ENCODE assay signal across 1 cellular context in genomic region chr4:37687175-37687525, GRCh38.
TF ChIP-seq lines count a peak whose summit lies in the region.

No MANE protein-coding gene starts in this region.

TF ChIP-seq in K562, 482 proteins besides CTCF, POLR2A, EP300 and RAD21 (continued from another document and continues in another):
- no peak for TF ChIP-seq PBX2 (CRISPR knock-in tag; IDR thresholded peaks at IDR 0.05; ENCODE audit: low read depth)
- TF ChIP-seq PBX2 (tag; conservative IDR thresholded peaks at IDR 0.05; ENCODE audit: low read depth), result 0 out of 2 replicates have a peak, but pooled peaks have one; percentile 16
- no peak for TF ChIP-seq PHF20 (IDR thresholded peaks at IDR 0.05; ENCODE audit: partially characterized antibody)
- no peak for TF ChIP-seq NCOA6 (IDR thresholded peaks at IDR 0.05)
- TF ChIP-seq GTF2A2 (tag; IDR thresholded peaks at IDR 0.05), result no peak
- TF ChIP-seq ZBTB11 (CRISPR knock-in tag; IDR thresholded peaks at IDR 0.05), result 0 out of 6 replicates have a peak, but pooled peaks of 1 of the 3 experiments have one; percentile 26
- TF ChIP-seq ZNF12 (CRISPR knock-in tag; IDR thresholded peaks at IDR 0.05), result no peak
- TF ChIP-seq FOSL1 (tag; conservative IDR thresholded peaks at IDR 0.05), result peak; percentile 51; the same call in 1 of the 2 replicates
- TF ChIP-seq ELF2 (CRISPR knock-in tag; IDR thresholded peaks at IDR 0.05), result no peak
- TF ChIP-seq RBM22 (IDR thresholded peaks at IDR 0.05; ENCODE audit: low read depth, low read length, poor library complexity, severe bottlenecking), result no peak
- TF ChIP-seq ZNF347 (CRISPR knock-in tag; IDR thresholded peaks at IDR 0.05; ENCODE audit: low read depth), result no peak
- no peak for TF ChIP-seq MCM2 (IDR thresholded peaks at IDR 0.05; ENCODE audit: low read depth)
- peak; percentile 75 for TF ChIP-seq GATA2 (CRISPR knock-in tag; IDR thresholded peaks at IDR 0.05)
- TF ChIP-seq LEF1 (IDR thresholded peaks at IDR 0.05), result no peak
- TF ChIP-seq PML (IDR thresholded peaks at IDR 0.05; ENCODE audit: low read length), result peak; percentile 65; the same call in 1 of the 2 replicates
- 0 out of 4 replicates have a peak, but pooled peaks of 1 of the 2 experiments have one; percentile 31 for TF ChIP-seq ARNT (IDR thresholded peaks at IDR 0.05)
- no peak for TF ChIP-seq MXD1 (CRISPR knock-in tag; IDR thresholded peaks at IDR 0.05; ENCODE audit: borderline replicate concordance, poor library complexity, severe bottlenecking)
- no peak for TF ChIP-seq NR2C2 (CRISPR knock-in tag; IDR thresholded peaks at IDR 0.05)
- peak; percentile 45; the same call in 1 of the 2 replicates for TF ChIP-seq NR2C2 (tag; IDR thresholded peaks at IDR 0.05)
- no peak for TF ChIP-seq HNRNPUL1 (IDR thresholded peaks at IDR 0.05; ENCODE audit: low read length)
- peak; percentile 93 for TF ChIP-seq TCF3 (CRISPR knock-in tag; IDR thresholded peaks at IDR 0.05)
- no peak for TF ChIP-seq SNAPC5 (CRISPR knock-in tag; IDR thresholded peaks at IDR 0.05)
- no peak for TF ChIP-seq ZNF76 (CRISPR knock-in tag; IDR thresholded peaks at IDR 0.05; ENCODE audit: borderline replicate concordance)
- no peak for TF ChIP-seq ZBTB5 (IDR thresholded peaks at IDR 0.05)
- TF ChIP-seq ETV5 (CRISPR knock-in tag; IDR thresholded peaks at IDR 0.05; ENCODE audit: low read depth), result no peak
- TF ChIP-seq RFX7 (CRISPR knock-in tag; IDR thresholded peaks at IDR 0.05), result no peak
- TF ChIP-seq COPS2 (conservative IDR thresholded peaks at IDR 0.05), result no peak
- TF ChIP-seq NCOR1 (IDR thresholded peaks at IDR 0.05), result peak; percentile 82
- TF ChIP-seq SFPQ (IDR thresholded peaks at IDR 0.05; ENCODE audit: low read depth, low read length), result no peak
- TF ChIP-seq ZNF436 (CRISPR knock-in tag; IDR thresholded peaks at IDR 0.05), result no peak
- peak; percentile 32; the same call in 1 of the 2 replicates for TF ChIP-seq CREB1 (IDR thresholded peaks at IDR 0.05)
- no peak for TF ChIP-seq CREB1 (CRISPR knock-in tag; IDR thresholded peaks at IDR 0.05)
- TF ChIP-seq CEBPZ (IDR thresholded peaks at IDR 0.05; ENCODE audit: borderline replicate concordance, low read depth, low read length), result no peak
- TF ChIP-seq THRB (CRISPR knock-in tag; conservative IDR thresholded peaks at IDR 0.05), result no peak
- TF ChIP-seq ZNF41 (CRISPR knock-in tag; conservative IDR thresholded peaks at IDR 0.05), result no peak
- peak; percentile 56 for TF ChIP-seq STAT5A (IDR thresholded peaks at IDR 0.05; ENCODE audit: borderline replicate concordance, low read length)
- TF ChIP-seq ERF (CRISPR knock-in tag; IDR thresholded peaks at IDR 0.05), result no peak
- TF ChIP-seq SIN3A (IDR thresholded peaks at IDR 0.05; ENCODE audit: borderline replicate concordance in 2 of 2, control insufficient read depth in 1 of 2, low read depth in 2 of 2, low read length in 2 of 2), result no peak
- TF ChIP-seq ZNF175 (CRISPR knock-in tag; IDR thresholded peaks at IDR 0.05; ENCODE audit: low read depth), result 0 out of 2 replicates have a peak, but pooled peaks have one; percentile 49
- TF ChIP-seq CHD2 (IDR thresholded peaks at IDR 0.05; ENCODE audit: low read depth, low read length), result no peak
- TF ChIP-seq POLR2AphosphoS5 (IDR thresholded peaks at IDR 0.05; ENCODE audit: control insufficient read depth, insufficient read depth, low read depth, low read length), result peak; percentile 83
- no peak for TF ChIP-seq MIER1 (IDR thresholded peaks at IDR 0.05; ENCODE audit: low read depth)
- TF ChIP-seq ZNF609 (CRISPR knock-in tag; IDR thresholded peaks at IDR 0.05; ENCODE audit: borderline replicate concordance), result 0 out of 2 replicates have a peak, but pooled peaks have one; percentile 80
- peak; percentile 24; the same call in 1 of the 2 replicates for TF ChIP-seq NFE2 (IDR thresholded peaks at IDR 0.05; ENCODE audit: low read depth)
- no peak for TF ChIP-seq TCF7L2 (IDR thresholded peaks at IDR 0.05; ENCODE audit: low read depth, low read length)
